21 cellular contexts compared by ENCODE assay signal in the genomic region with DNA sequence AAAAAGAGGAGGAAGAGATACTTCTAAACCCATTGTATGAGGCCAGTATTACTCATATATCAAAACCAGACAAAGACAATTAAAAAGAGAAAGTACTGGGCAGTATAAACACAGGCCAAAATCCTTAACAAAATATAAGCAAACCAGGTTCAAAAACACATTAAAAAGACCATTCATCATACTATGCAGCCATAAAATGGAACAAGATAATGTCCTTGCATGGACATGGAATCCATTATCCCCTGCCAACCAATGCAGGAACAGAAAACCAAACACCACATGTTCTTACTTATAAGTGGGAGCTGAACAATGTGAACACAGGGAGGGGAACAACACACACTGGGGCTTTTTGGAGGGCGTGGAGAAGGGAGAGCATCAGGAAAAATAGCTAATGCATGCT.
DNase-seq lines count a peak whose midpoint lies in the region; ATAC-seq, FAIRE-seq and TF ChIP-seq lines count a peak whose summit lies in the region.
"Had no signal": no experiment of that assay in that cellular context is flagged by ENCODE, and none has a peak within 500 bp of the region (broad histone marks: within the 10 kb centered on the region; RNA-seq: fewer than 3 reads in every experiment).

No MANE protein-coding gene starts in this region.

- no peaks in the 10 kb centered on the region for H3F3A ChIP-seq in PC-3 (ENCODE audit: low read length, unreplicated experiment)

- H2AFZ ChIP-seq in endothelial cell of umbilical vein (ENCODE audit: low read depth, low read length) (no peak overlapping the region), PC-3 (ENCODE audit: low read length) (no peak overlapping the region), hepatocyte (no peak overlapping the region)
- H2AFZ ChIP-seq: GM23248 had no signal

- intact Hi-C loops in endothelial cell of umbilical vein (cut with micrococcal nuclease), result no loop called here
- intact Hi-C loops in PC-3 (cut with micrococcal nuclease), result no loop called here

- ATAC-seq in PC-3, result no peak

- peaks cover 2 to 3% of the 10 kb centered on the region in 2 experiments for H3K36me3 ChIP-seq in endothelial cell of umbilical vein (ENCODE audit: control insufficient read depth in 2 of 2, extremely low read depth in 1 of 2, insufficient read depth in 2 of 2, low read length in 2 of 2)
- H3K36me3 ChIP-seq in PC-3 (ENCODE audit: low read depth, low read length), result no peaks in the 10 kb centered on the region
- H3K36me3 ChIP-seq in hepatocyte (replicated peaks; ENCODE audit: insufficient read depth, low read depth), result no peaks in the 10 kb centered on the region
- H3K36me3 ChIP-seq: BE2C had no signal

- H3K4me3 ChIP-seq in endothelial cell of umbilical vein (replicated peaks in 1 of 3; ENCODE audit: insufficient read depth in 1 of 3, low read depth in 1 of 3, low read length in 3 of 3) (no peak overlapping the region), PC-3 (ENCODE audit: low read length) (no peak overlapping the region), hepatocyte (no peak overlapping the region)
- H3K4me3 ChIP-seq: GM23248 had no signal

- TF ChIP-seq CTCF in endothelial cell of umbilical vein (IDR thresholded peaks at IDR 0.05; ENCODE audit: extremely low read depth in 1 of 2, insufficient read depth in 1 of 2, low read depth in 1 of 2, low read length in 2 of 2) (no peak), PC-3 (conservative IDR thresholded peaks at IDR 0.05; ENCODE audit: low read depth, low read length) (no peak), hepatocyte (IDR thresholded peaks at IDR 0.05; ENCODE audit: poor library complexity) (no peak)

- H3K4me2 ChIP-seq in endothelial cell of umbilical vein (ENCODE audit: insufficient read depth, low read length) (no peak overlapping the region), PC-3 (ENCODE audit: low read length) (no peak overlapping the region), hepatocyte (no peak overlapping the region)

- no CpG with 5 or more reads among the region's 1 CpG for WGBS in hepatocyte (ENCODE audit: low lambda C conversion rate, missing lambda C conversion rate)

- no peaks in the 10 kb centered on the region for H3K4me1 ChIP-seq in endothelial cell of umbilical vein (ENCODE audit: control insufficient read depth, extremely low read depth, insufficient read depth, low read length)
- H3K4me1 ChIP-seq in PC-3 (ENCODE audit: insufficient read depth, low read length), result no peaks in the 10 kb centered on the region
- no peaks in the 10 kb centered on the region for H3K4me1 ChIP-seq in hepatocyte (ENCODE audit: insufficient read depth)
- H3K4me1 ChIP-seq: BE2C had no signal

- TF ChIP-seq POLR2A in endothelial cell of umbilical vein (IDR thresholded peaks at IDR 0.05; ENCODE audit: low read depth, low read length), result no peak

- H3K27me3 ChIP-seq in endothelial cell of umbilical vein (ENCODE audit: control insufficient read depth in 2 of 2, insufficient read depth in 2 of 2, low read length in 2 of 2) (no peaks in the 10 kb centered on the region), PC-3 (ENCODE audit: low read length) (no peaks in the 10 kb centered on the region), hepatocyte (no peaks in the 10 kb centered on the region)
- H3K27me3 ChIP-seq: BE2C had no signal

- no peak for FAIRE-seq in endothelial cell of umbilical vein (lab: Jason Lieb, UNC)
- FAIRE-seq: G401.6, GM12892, GM19239, H1 had no signal

- POLR2A ChIA-PET in endothelial cell of umbilical vein (lab: Charles Lee) (no interaction called here), PC-3 (lab: Charles Lee; ENCODE audit: unreplicated experiment) (no interaction called here)

- H3K79me2 ChIP-seq in endothelial cell of umbilical vein (ENCODE audit: control insufficient read depth, insufficient read depth, low read length) (no peaks in the 10 kb centered on the region), PC-3 (ENCODE audit: low read length) (no peaks in the 10 kb centered on the region), hepatocyte (no peaks in the 10 kb centered on the region)

- H3K9ac ChIP-seq in endothelial cell of umbilical vein (replicated peaks; ENCODE audit: extremely low read depth, insufficient read depth, low read length), result no peak overlapping the region
- no peak overlapping the region for H3K9ac ChIP-seq in PC-3 (ENCODE audit: low read length)
- H3K9ac ChIP-seq: GM23248 had no signal

- dilution Hi-C loops in endothelial cell of umbilical vein (cut with MboI; ENCODE audit: extremely low pct_ligation_motif_present, low sequenced_read_pairs), result no loop called here

- DNase-seq in AG20443 (ENCODE audit: low spot score), result peak; percentile 3
- peak; percentile 48 for DNase-seq in EH (ENCODE audit: low read depth)
- DNase-seq in endothelial cell of umbilical vein (ENCODE audit: low read depth, low spot score), result peak; percentile 6
- DNase-seq in PC-3, result no peak
- DNase-seq in KG1 (lab: John Stamatoyannopoulos, UW), result no peak
- no peak for DNase-seq in hepatocyte (ENCODE audit: low spot score)
- DNase-seq: AML-193; BE2C; C1 segment of cervical spinal cord; Calu3; CD4-positive, alpha-beta memory T cell; COR-L47; DMS53; DMS79 treated with DMSO at 0.1 percent for 48 hours; GM23248; H7; HCEC 1CT had no signal

- CTCF ChIA-PET in endothelial cell of umbilical vein (lab: Charles Lee) (no interaction called here), PC-3 (lab: Charles Lee) (no interaction called here)

- H3K27ac ChIP-seq in endothelial cell of umbilical vein (ENCODE audit: insufficient read depth, low read depth, low read length) (no peak overlapping the region), PC-3 (ENCODE audit: low read length) (no peak overlapping the region), hepatocyte (no peak overlapping the region)
- H3K27ac ChIP-seq: GM23248 had no signal

- H4K20me1 ChIP-seq in endothelial cell of umbilical vein (replicated peaks; ENCODE audit: control insufficient read depth, extremely low read depth, insufficient read depth, low read length) (no peaks in the 10 kb centered on the region), PC-3 (ENCODE audit: low read length) (no peaks in the 10 kb centered on the region), hepatocyte (ENCODE audit: insufficient read depth, poor library complexity, severe bottlenecking) (no peaks in the 10 kb centered on the region)

- no peaks in the 10 kb centered on the region for H3K9me2 ChIP-seq in PC-3 (replicated peaks; ENCODE audit: low read length)
- H3K9me2 ChIP-seq in hepatocyte (replicated peaks; ENCODE audit: insufficient read depth), result no peaks in the 10 kb centered on the region

- H3K9me1 ChIP-seq in endothelial cell of umbilical vein (replicated peaks; ENCODE audit: control insufficient read depth, extremely low read depth, insufficient read depth, low read length), result no peaks in the 10 kb centered on the region

- BruUV-seq in endothelial cell of umbilical vein (replicated peaks; lab: Mats Ljungman, UMichigan) (no TSS peak), PC-3 (replicated peaks; lab: Mats Ljungman, UMichigan) (no TSS peak)

- H3K9me3 ChIP-seq in endothelial cell of umbilical vein (replicated peaks; ENCODE audit: control insufficient read depth, insufficient read depth, low read length) (no peaks in the 10 kb centered on the region), PC-3 (ENCODE audit: low read length) (no peaks in the 10 kb centered on the region), hepatocyte (ENCODE audit: low read depth) (no peaks in the 10 kb centered on the region)
- H3K9me3 ChIP-seq: BE2C had no signal

TF ChIP-seq in endothelial cell of umbilical vein, 7 proteins besides CTCF, POLR2A, EP300 and RAD21:
- TF ChIP-seq EZH2 (IDR thresholded peaks at IDR 0.05; ENCODE audit: borderline replicate concordance, low read depth, low read length, severe bottlenecking), result no peak
- no peak for TF ChIP-seq JUN (IDR thresholded peaks at IDR 0.05; ENCODE audit: borderline replicate concordance, insufficient read depth, insufficient read length, low read depth)
- no peak for TF ChIP-seq GATA2 (IDR thresholded peaks at IDR 0.05; ENCODE audit: insufficient read depth, insufficient read length, low read depth, low read length)
- no peak for TF ChIP-seq MAX (IDR thresholded peaks at IDR 0.05; ENCODE audit: insufficient read depth, insufficient read length)
- no peak for TF ChIP-seq FOS (IDR thresholded peaks at IDR 0.05; ENCODE audit: borderline replicate concordance, insufficient read depth, low read length)
- no peak for TF ChIP-seq MYC (IDR thresholded peaks at IDR 0.05; ENCODE audit: low read depth, low read length)
- no peak for TF ChIP-seq POLR2AphosphoS5 (IDR thresholded peaks at IDR 0.05; ENCODE audit: insufficient read depth, low read depth, low read length)

Comparison
In these comparisons a context has a peak if more than half of its experiments do, and no peak if none do; other contexts are left out.
1. DNase-seq: peak in AG20443 (single experiment), EH (single experiment) and endothelial cell of umbilical vein (single experiment); none in PC-3 (single experiment), KG1 (single experiment) and hepatocyte (single experiment).